Comparison of ENCODE assay signal across 1 cellular context in the genomic region with DNA sequence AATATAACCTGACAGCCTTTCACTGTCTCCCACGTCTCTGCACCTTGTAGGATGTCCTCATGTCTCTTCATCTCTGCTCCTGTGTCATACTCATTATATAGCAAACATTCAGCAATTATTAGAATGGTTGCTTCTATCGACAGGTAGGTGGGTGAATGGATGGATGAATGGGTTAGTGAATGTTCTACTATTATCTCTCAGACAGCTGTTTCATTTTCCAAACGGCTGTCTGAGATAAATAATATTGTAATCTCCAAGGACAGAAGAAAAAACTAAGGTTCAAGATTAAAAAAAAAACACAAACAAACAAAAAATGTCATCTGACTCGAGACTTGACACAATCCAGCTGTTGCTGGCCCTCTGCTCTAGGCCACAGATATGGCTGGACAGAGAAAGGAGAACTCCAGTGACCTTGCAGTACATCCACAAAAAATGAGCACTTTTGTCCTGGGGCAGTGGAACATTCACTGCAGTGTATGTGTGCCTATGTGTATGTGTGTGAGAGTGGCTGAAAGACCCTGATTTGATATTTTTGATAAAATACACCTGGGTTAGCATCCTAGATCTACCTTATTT.
TF ChIP-seq lines count a peak whose summit lies in the region.

No MANE protein-coding gene starts in this region.

TF ChIP-seq in HepG2, 621 proteins besides CTCF, POLR2A, EP300 and RAD21:
- TF ChIP-seq ZNF136 (CRISPR knock-in tag; IDR thresholded peaks at IDR 0.05; ENCODE audit: low read depth) (no peak), SAP130 (CRISPR knock-in tag; IDR thresholded peaks at IDR 0.05; ENCODE audit: low read depth) (peak; percentile 30; the same call in 1 of the 2 replicates), ZNF557 (CRISPR knock-in tag; IDR thresholded peaks at IDR 0.05) (no peak), NBN (conservative IDR thresholded peaks at IDR 0.05) (no peak), ZNF737 (CRISPR knock-in tag; IDR thresholded peaks at IDR 0.05; ENCODE audit: borderline replicate concordance) (no peak), FOXK2 (IDR thresholded peaks at IDR 0.05) (no peak), SNAI1 (CRISPR knock-in tag; IDR thresholded peaks at IDR 0.05; ENCODE audit: borderline replicate concordance) (no peak), ZNF343 (CRISPR knock-in tag; IDR thresholded peaks at IDR 0.05) (no peak), ARNTL (CRISPR knock-in tag; IDR thresholded peaks at IDR 0.05) (no peak), ZNF775 (CRISPR knock-in tag; IDR thresholded peaks at IDR 0.05; ENCODE audit: borderline replicate concordance) (no peak), KMT2A (CRISPR knock-in tag; IDR thresholded peaks at IDR 0.05) (no peak), IRX3 (CRISPR knock-in tag; IDR thresholded peaks at IDR 0.05; ENCODE audit: borderline replicate concordance, low read depth) (no peak), SMAD3 (CRISPR knock-in tag; IDR thresholded peaks at IDR 0.05) (no peak), SALL2 (CRISPR knock-in tag; IDR thresholded peaks at IDR 0.05) (0 out of 2 replicates have a peak, but pooled peaks have one; percentile 12), ZNF891 (CRISPR knock-in tag; IDR thresholded peaks at IDR 0.05) (no peak)
- TF ChIP-seq, protein P1, sequence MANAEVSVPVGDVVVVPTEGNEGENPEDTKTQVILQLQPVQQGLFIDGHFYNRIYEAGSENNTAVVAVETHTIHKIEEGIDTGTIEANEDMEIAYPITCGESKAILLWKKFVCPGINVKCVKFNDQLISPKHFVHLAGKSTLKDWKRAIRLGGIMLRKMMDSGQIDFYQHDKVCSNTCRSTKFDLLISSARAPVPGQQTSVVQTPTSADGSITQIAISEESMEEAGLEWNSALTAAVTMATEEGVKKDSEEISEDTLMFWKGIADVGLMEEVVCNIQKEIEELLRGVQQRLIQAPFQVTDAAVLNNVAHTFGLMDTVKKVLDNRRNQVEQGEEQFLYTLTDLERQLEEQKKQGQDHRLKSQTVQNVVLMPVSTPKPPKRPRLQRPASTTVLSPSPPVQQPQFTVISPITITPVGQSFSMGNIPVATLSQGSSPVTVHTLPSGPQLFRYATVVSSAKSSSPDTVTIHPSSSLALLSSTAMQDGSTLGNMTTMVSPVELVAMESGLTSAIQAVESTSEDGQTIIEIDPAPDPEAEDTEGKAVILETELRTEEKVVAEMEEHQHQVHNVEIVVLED (CRISPR knock-in tag; IDR thresholded peaks at IDR 0.05; ENCODE audit: borderline replicate concordance): no peak
- TF ChIP-seq, protein P2, sequence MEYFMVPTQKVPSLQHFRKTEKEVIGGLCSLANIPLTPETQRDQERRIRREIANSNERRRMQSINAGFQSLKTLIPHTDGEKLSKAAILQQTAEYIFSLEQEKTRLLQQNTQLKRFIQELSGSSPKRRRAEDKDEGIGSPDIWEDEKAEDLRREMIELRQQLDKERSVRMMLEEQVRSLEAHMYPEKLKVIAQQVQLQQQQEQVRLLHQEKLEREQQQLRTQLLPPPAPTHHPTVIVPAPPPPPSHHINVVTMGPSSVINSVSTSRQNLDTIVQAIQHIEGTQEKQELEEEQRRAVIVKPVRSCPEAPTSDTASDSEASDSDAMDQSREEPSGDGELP (IDR thresholded peaks at IDR 0.05; ENCODE audit: borderline replicate concordance, low read depth): 0 out of 2 replicates have a peak, but pooled peaks have one; percentile 7
